8 cellular contexts compared by ENCODE assay signal in genomic region chr6:138795809-138796469, GRCh38. TPM values are rescaled to one million over a fixed set of nuclear protein-coding genes. Genes with fewer than 3 reads are reported as not detected.
A peak's percentile ranks its signal among the peaks of the same experiment; 100 is the strongest.
DNase-seq lines count a peak whose midpoint lies in the region; ATAC-seq and TF ChIP-seq lines count a peak whose summit lies in the region.

Gene ECT2L (plus strand): TSS chr6:138796087. CDS start chr6:138813275, 17,188 bp downstream.

- H3K4me3 Mint-ChIP-seq in stimulated activated naive B cell treated with anti-CD40 and anti-IgM and Interleukin-4, amounts not matched to agents 10 μg/mL and 1 μg/mL and 100 μg/mL, for 72 hours, result peak within 1 kb of the TSS in 1 of 2 donors; percentile 53

- H3K36me3 ChIP-seq in HUES64 (ENCODE audit: insufficient read depth, low read length), result no peaks in the 10 kb centered on the region

- WGBS in HUES64, result 6% methylated on average over 47 of the region's 48 CpGs

- H3K9me3 ChIP-seq in HUES64 (ENCODE audit: insufficient read depth, low read depth, low read length), result no peaks in the 10 kb centered on the region

- DNase-seq in coronary artery (ENCODE audit: low spot score) (peak; percentile 79), kidney tubule cell (ENCODE audit: low spot score) (peak; percentile 9), NCI-H446 (lab: John Stamatoyannopoulos, UW) (no peak)
- no peak for DNase-seq in stimulated activated naive B cell treated with anti-CD40 and anti-IgM and Interleukin-4, amounts not matched to agents 10 μg/mL and 1 μg/mL and 100 μg/mL, for 72 hours
- DNase-seq in stimulated activated CD4-positive, alpha-beta T cell treated with anti-CD3 and anti-CD28 coated beads, Interleukin-4, amount 100 ng/mL, for 24 hours, result no peak

- H3K9me3 Mint-ChIP-seq in stimulated activated naive B cell treated with anti-CD40 and anti-IgM and Interleukin-4, amounts not matched to agents 10 μg/mL and 1 μg/mL and 100 μg/mL, for 72 hours, result no peaks in the 10 kb centered on the region

- H3K4me3 ChIP-seq in HUES64 (ENCODE audit: low read length) (peak within 1 kb of the TSS; percentile 60), coronary artery (peak within 1 kb of the TSS; percentile 65)

- no peaks in the 10 kb centered on the region for H3K4me1 ChIP-seq in HUES64 (ENCODE audit: insufficient read depth, low read length)

- H3K4me1 Mint-ChIP-seq in stimulated activated naive B cell treated with anti-CD40 and anti-IgM and Interleukin-4, amounts not matched to agents 10 μg/mL and 1 μg/mL and 100 μg/mL, for 72 hours, result no peaks in the 10 kb centered on the region

- peaks cover 20% of the 10 kb centered on the region for H3K27me3 ChIP-seq in HUES64 (ENCODE audit: insufficient read depth, low read length)

- H3K9ac ChIP-seq in HUES64 (ENCODE audit: low read depth, low read length), result peak within 1 kb of the TSS; percentile 72

- H3K27ac Mint-ChIP-seq in stimulated activated naive B cell treated with anti-CD40 and anti-IgM and Interleukin-4, amounts not matched to agents 10 μg/mL and 1 μg/mL and 100 μg/mL, for 72 hours, result no peak within 1 kb of the TSS

- peaks cover 8 to 22% of the 10 kb centered on the region in 2 donors for H3K27me3 Mint-ChIP-seq in stimulated activated naive B cell treated with anti-CD40 and anti-IgM and Interleukin-4, amounts not matched to agents 10 μg/mL and 1 μg/mL and 100 μg/mL, for 72 hours

- no peak for TF ChIP-seq CTCF in coronary artery (IDR thresholded peaks at IDR 0.05)

- H3K27ac ChIP-seq in HUES64 (ENCODE audit: low read depth, low read length) (no peak within 1 kb of the TSS), coronary artery (peak within 1 kb of the TSS; percentile 24 to 62)

- peaks cover 10% of the 10 kb centered on the region in 2 donors for H3K36me3 Mint-ChIP-seq in stimulated activated naive B cell treated with anti-CD40 and anti-IgM and Interleukin-4, amounts not matched to agents 10 μg/mL and 1 μg/mL and 100 μg/mL, for 72 hours

- peak; percentile 27 to 59 for ATAC-seq in stimulated activated naive B cell treated with anti-CD40 and anti-IgM and Interleukin-4, amounts not matched to agents 10 μg/mL and 1 μg/mL and 100 μg/mL, for 72 hours (replicated peaks)
- no peak for ATAC-seq in GM21367 (IDR thresholded peaks at IDR 0.05; ENCODE audit: unreplicated experiment)
- no peak for ATAC-seq in HG02852 (IDR thresholded peaks at IDR 0.05; ENCODE audit: unreplicated experiment)

RNA-seq across cellular contexts. Expression of gene ECT2L, which starts in this region (rescaled TPM):
- not detected for polyA plus RNA-seq in HUES64 (2013, experiment 1 of 2)
- not detected for polyA plus RNA-seq in HUES64 (2013, experiment 2 of 2)

Comparison
In these comparisons a context has a peak if more than half of its experiments do, and no peak if none do; other contexts are left out.
1. DNase-seq: peak in coronary artery (single experiment) and kidney tubule cell (single experiment); none in stimulated activated naive B cell treated with anti-CD40 and anti-IgM and Interleukin-4, amounts not matched to agents 10 μg/mL and 1 μg/mL and 100 μg/mL, for 72 hours (single experiment), stimulated activated CD4-positive, alpha-beta T cell treated with anti-CD3 and anti-CD28 coated beads, Interleukin-4, amount 100 ng/mL, for 24 hours (single experiment) and NCI-H446 (0 of 2).
2. ATAC-seq: peak in stimulated activated naive B cell treated with anti-CD40 and anti-IgM and Interleukin-4, amounts not matched to agents 10 μg/mL and 1 μg/mL and 100 μg/mL, for 72 hours (2 of 2); none in GM21367 (single experiment) and HG02852 (single experiment).